Comparison of ENCODE assay signal across 20 cellular contexts in the genomic region with DNA sequence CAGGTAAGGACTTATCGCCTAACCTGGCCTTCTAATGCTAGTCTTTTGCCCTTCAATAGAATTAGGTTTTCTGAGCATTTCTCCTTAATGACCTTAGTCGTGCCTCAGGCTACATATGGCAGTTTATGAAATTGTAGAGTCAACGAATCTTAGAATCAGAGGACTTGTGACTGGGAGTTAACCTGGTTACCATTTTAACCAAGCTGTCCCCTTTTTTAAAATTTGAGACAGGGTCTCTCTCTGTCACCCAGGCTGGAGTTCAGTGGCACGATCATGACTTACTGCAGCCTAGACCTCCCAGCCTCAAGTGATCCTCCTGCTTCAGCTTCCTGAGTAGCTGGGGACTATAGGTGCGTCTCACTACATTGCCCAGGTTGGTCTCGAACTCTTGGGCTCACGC. TPM values are rescaled to one million over a fixed set of nuclear protein-coding genes. Genes with fewer than 3 reads are reported as not detected.
DNase-seq lines count a peak whose midpoint lies in the region; ATAC-seq, FAIRE-seq and TF ChIP-seq lines count a peak whose summit lies in the region.
"Had no signal": no experiment of that assay in that cellular context is flagged by ENCODE, and none has a peak within 500 bp of the region (broad histone marks: within the 10 kb centered on the region; RNA-seq: fewer than 3 reads in every experiment).

No MANE protein-coding gene starts in this region.

- no TSS peak for BruUV-seq in K562 (replicated peaks; lab: Mats Ljungman, UMichigan)

- no peak for TF ChIP-seq RAD21 in K562 (CRISPR knock-in tag; conservative IDR thresholded peaks at IDR 0.05 in 1 of 2, IDR thresholded peaks at IDR 0.05 in 1 of 2)

- H3K9me3 Mint-ChIP-seq in endodermal cell = no peaks in the 10 kb centered on the region
- H3K9me3 Mint-ChIP-seq in stimulated activated effector memory CD8-positive, alpha-beta T cell treated with anti-CD3 and anti-CD28 coated beads, Interleukin-12 subunit alpha, Interleukin-12 subunit beta, amount 100 ng/mL, for 72 hours = no peaks in the 10 kb centered on the region
- H3K9me3 Mint-ChIP-seq in activated naive CD4-positive, alpha-beta T cell treated with anti-CD3 and anti-CD28 coated beads, Interleukin-2, amount 50 U/mL, for 72 hours = no peaks in the 10 kb centered on the region

- H3K27ac ChIP-seq in K562 (ENCODE audit: extremely low read depth, low read depth, low read length) = no peak overlapping the region
- no peak overlapping the region for H3K27ac ChIP-seq in endodermal cell (ENCODE audit: low read depth, low read length)
- H3K27ac ChIP-seq in aorta (ENCODE audit: low read depth in 1 of 2, low read length in 2 of 2) = no peak overlapping the region
- H3K27ac ChIP-seq: GM23248 had no signal

- H4K20me1 ChIP-seq in K562 (replicated peaks; ENCODE audit: control insufficient read depth, insufficient read depth, low read length) = peaks cover 8% of the 10 kb centered on the region

- ATAC-seq in K562 = no peak
- ATAC-seq in stimulated activated effector memory CD8-positive, alpha-beta T cell treated with anti-CD3 and anti-CD28 coated beads, Interleukin-12 subunit alpha, Interleukin-12 subunit beta, amount 100 ng/mL, for 72 hours = no peak
- no peak for ATAC-seq in aorta (ENCODE audit: low FRiP score)
- ATAC-seq in activated naive CD4-positive, alpha-beta T cell treated with anti-CD3 and anti-CD28 coated beads, Interleukin-2, amount 50 U/mL, for 72 hours = no peak
- ATAC-seq: HCT116 had no signal

- H3K27me3 Mint-ChIP-seq in endodermal cell (ENCODE audit: insufficient read depth) = peaks cover 23% of the 10 kb centered on the region
- H3K27me3 Mint-ChIP-seq: CD4-positive, alpha-beta memory T cell had no signal

- H2AFZ ChIP-seq in K562 (ENCODE audit: low read depth, low read length) = no peak overlapping the region
- H2AFZ ChIP-seq: GM23248 had no signal

- H3K9ac ChIP-seq in K562 (ENCODE audit: insufficient read depth in 1 of 2, low read depth in 2 of 2, low read length in 2 of 2) (no peak overlapping the region), endodermal cell (ENCODE audit: extremely low read depth, low read length, poor library complexity, severe bottlenecking) (no peak overlapping the region)
- H3K9ac ChIP-seq: GM23248 had no signal

- H3K36me3 Mint-ChIP-seq in endodermal cell (ENCODE audit: low read depth) = peaks cover 2% of the 10 kb centered on the region
- H3K36me3 Mint-ChIP-seq in stimulated activated effector memory CD8-positive, alpha-beta T cell treated with anti-CD3 and anti-CD28 coated beads, Interleukin-12 subunit alpha, Interleukin-12 subunit beta, amount 100 ng/mL, for 72 hours = no peaks in the 10 kb centered on the region
- no peaks in the 10 kb centered on the region for H3K36me3 Mint-ChIP-seq in activated naive CD4-positive, alpha-beta T cell treated with anti-CD3 and anti-CD28 coated beads, Interleukin-2, amount 50 U/mL, for 72 hours
- H3K36me3 Mint-ChIP-seq: CD4-positive, alpha-beta memory T cell had no signal

- no peak for DNase-seq in K562 (ENCODE audit: extremely low read depth in 1 of 4, low spot score in 3 of 4)
- peak; percentile 26 for DNase-seq in endodermal cell
- no peak for DNase-seq in stimulated activated effector memory CD8-positive, alpha-beta T cell treated with anti-CD3 and anti-CD28 coated beads, Interleukin-12 subunit alpha, Interleukin-12 subunit beta, amount 100 ng/mL, for 72 hours (ENCODE audit: low spot score in 2 of 2)
- no peak for DNase-seq in aorta
- no peak for DNase-seq in activated naive CD4-positive, alpha-beta T cell treated with anti-CD3 and anti-CD28 coated beads, Interleukin-2, amount 50 U/mL, for 72 hours (ENCODE audit: low spot score in 2 of 2)
- no peak for DNase-seq in activated naive CD4-positive, alpha-beta T cell treated with Interleukin-2 at 50 U/mL for 16 hours
- DNase-seq: C1 segment of cervical spinal cord; Calu3; CD4-positive, alpha-beta memory T cell; COR-L47; DND-41; GM23248; H9 had no signal

- H3K9me3 ChIP-seq in K562 (replicated peaks; ENCODE audit: control insufficient read depth, insufficient read depth, low read depth, low read length) (no peaks in the 10 kb centered on the region), endodermal cell (ENCODE audit: control insufficient read depth, low read length) (no peaks in the 10 kb centered on the region), aorta (ENCODE audit: control insufficient read depth, low read length) (no peaks in the 10 kb centered on the region)

- no peaks in the 10 kb centered on the region for H3K9me1 ChIP-seq in K562 (ENCODE audit: control insufficient read depth, insufficient read depth, low read length)

- intact Hi-C loops in K562 (cut with micrococcal nuclease) = no loop called here
- intact Hi-C loops in aorta (cut with DNase I) = no loop called here

- H3K27me3 ChIP-seq in K562 (ENCODE audit: control insufficient read depth in 2 of 2, insufficient read depth in 2 of 2, low read length in 2 of 2) = peaks cover 58 to 84% of the 10 kb centered on the region in 2 experiments
- H3K27me3 ChIP-seq in endodermal cell (ENCODE audit: control insufficient read depth, insufficient read depth, low read length, poor library complexity, severe bottlenecking) = no peaks in the 10 kb centered on the region
- no peaks in the 10 kb centered on the region for H3K27me3 ChIP-seq in aorta (ENCODE audit: control insufficient read depth in 1 of 2, insufficient read depth in 2 of 2, low read length in 1 of 2)

- H3K27ac Mint-ChIP-seq in endodermal cell = no peak overlapping the region
- H3K27ac Mint-ChIP-seq in stimulated activated effector memory CD8-positive, alpha-beta T cell treated with anti-CD3 and anti-CD28 coated beads, Interleukin-12 subunit alpha, Interleukin-12 subunit beta, amount 100 ng/mL, for 72 hours = peak overlapping the region; percentile 96
- no peak overlapping the region for H3K27ac Mint-ChIP-seq in activated naive CD4-positive, alpha-beta T cell treated with anti-CD3 and anti-CD28 coated beads, Interleukin-2, amount 50 U/mL, for 72 hours
- H3K27ac Mint-ChIP-seq: H9 had no signal

- no peaks in the 10 kb centered on the region for H3K79me2 ChIP-seq in K562 (ENCODE audit: control insufficient read depth, insufficient read depth, low read length)

- FAIRE-seq in K562 (lab: Jason Lieb, UNC) = no peak
- FAIRE-seq: G401.6, GM12892 had no signal

- H3K4me3 Mint-ChIP-seq in endodermal cell = no peak overlapping the region
- no peak overlapping the region for H3K4me3 Mint-ChIP-seq in stimulated activated effector memory CD8-positive, alpha-beta T cell treated with anti-CD3 and anti-CD28 coated beads, Interleukin-12 subunit alpha, Interleukin-12 subunit beta, amount 100 ng/mL, for 72 hours
- H3K4me3 Mint-ChIP-seq: CD4-positive, alpha-beta memory T cell; H9 had no signal

- 0% methylated on average over 7 of the region's 7 CpGs for WGBS in K562 (ENCODE audit: insufficient coverage, low coverage, missing lambda C conversion rate)
- 91 to 94% methylated on average over 7 of the region's 7 CpGs for WGBS in endodermal cell (ENCODE audit: insufficient coverage in 1 of 2, insufficient read length in 1 of 2), 2 experiments
- 89 to 90% methylated on average over 7 of the region's 7 CpGs for WGBS in aorta, 2 donors

- H3K4me1 Mint-ChIP-seq in endodermal cell = peaks cover 17% of the 10 kb centered on the region
- peaks cover 35% of the 10 kb centered on the region for H3K4me1 Mint-ChIP-seq in stimulated activated effector memory CD8-positive, alpha-beta T cell treated with anti-CD3 and anti-CD28 coated beads, Interleukin-12 subunit alpha, Interleukin-12 subunit beta, amount 100 ng/mL, for 72 hours

- H3K36me3 ChIP-seq in K562 (ENCODE audit: control insufficient read depth, insufficient read depth, low read length) (no peaks in the 10 kb centered on the region), endodermal cell (ENCODE audit: control insufficient read depth, insufficient read depth, low read length) (peaks cover 4% of the 10 kb centered on the region), aorta (ENCODE audit: control insufficient read depth in 1 of 2, insufficient read depth in 2 of 2, low read length in 1 of 2) (no peaks in the 10 kb centered on the region)

- TF ChIP-seq CTCF in K562 (IDR thresholded peaks at IDR 0.05 in 2 of 3, conservative IDR thresholded peaks at IDR 0.05 in 1 of 3; ENCODE audit: insufficient read depth in 2 of 3, low read depth in 1 of 3, low read length in 3 of 3) (no peak), endodermal cell (conservative IDR thresholded peaks at IDR 0.05) (no peak)

- TF ChIP-seq POLR2A in K562 (conservative IDR thresholded peaks at IDR 0.05) = no peak

- H3K4me1 ChIP-seq in K562 (replicated peaks in 1 of 2; ENCODE audit: control insufficient read depth in 2 of 2, insufficient read depth in 2 of 2, low read length in 2 of 2) (no peaks in the 10 kb centered on the region; a peak in 1 of 5 replicates), endodermal cell (ENCODE audit: control insufficient read depth, insufficient read depth, low read length) (no peaks in the 10 kb centered on the region), aorta (ENCODE audit: control insufficient read depth in 1 of 2, insufficient read depth in 2 of 2, low read length in 2 of 2) (no peaks in the 10 kb centered on the region)

- in situ Hi-C loops in K562 (cut with MboI) = no loop called here

- H3K4me2 ChIP-seq in K562 (ENCODE audit: insufficient read depth, low read length) = no peak overlapping the region

- CTCF ChIA-PET in K562 (lab: Yijun Ruan, JAX; ENCODE audit: low intra/inter-chr PET ratio) = no interaction called here

- TF ChIP-seq EP300 in K562 (IDR thresholded peaks at IDR 0.05; ENCODE audit: low read length) = no peak

- POLR2A ChIA-PET in K562 (lab: Yijun Ruan, JAX) = interaction anchor here (0.9 kb wide), 1 partner anchor 9 kb away, joined by 3 read pairs; no protein-coding TSS in a partner anchor

- no peak overlapping the region for H3K4me3 ChIP-seq in K562
- no peak overlapping the region for H3K4me3 ChIP-seq in endodermal cell (ENCODE audit: low read length)
- H3K4me3 ChIP-seq in aorta (ENCODE audit: low read length in 2 of 2) = no peak overlapping the region
- H3K4me3 ChIP-seq: GM23248 had no signal

RNA-seq across cellular contexts. Expression of gene DMRTB1, which starts 53.5 kb away (rescaled TPM):
- total RNA-seq in K562 (2011; cell fraction: chromatin; rRNA removed; ENCODE audit: low replicate concordance) = not detected in 2 replicates
- total RNA-seq in K562 (2011; cell fraction: nucleolus; rRNA removed) = not detected in 2 replicates
- not detected in 2 replicates for total RNA-seq in K562 (2011; cell fraction: nucleoplasm; rRNA removed)
- total RNA-seq in K562 (2014; rRNA removed) (0.20 and 0.27 TPM in 2 replicates), K562 (2014; rRNA removed; fragmentation: Illumina TruSeq; extraction: Trizol) (0.13 TPM in 1 of 2 replicates, not detected in the other), K562 (2015; rRNA removed; fragmentation: Illumina TruSeq; extraction: Trizol) (0.11 TPM in 1 of 2 replicates, not detected in the other), K562 (2021) (0.11 and 0.35 TPM in 2 replicates), endodermal cell (not detected), aorta (not detected)
- polyA plus RNA-seq in K562 (2011; rRNA removed) (not detected in 2 replicates), K562 (2014; fragmentation: Illumina TruSeq; extraction: Trizol) (0.12 and 0.16 TPM in 2 replicates), K562 (2014; fragmentation: Nextera tagmentation; extraction: Ambion mirVana) (under 1 TPM; 0.06 TPM), K562 (2014; rRNA removed) (0.09 and 0.27 TPM in 2 replicates), aorta (not detected)
- 0.07 TPM in 1 of 2 replicates, not detected in the other for polyA plus RNA-seq in K562 (2011; cell fraction: cytosol; rRNA removed)
- polyA plus RNA-seq in K562 (2011; cell fraction: nucleus; rRNA removed) = not detected in 2 replicates
- 0.10 and 0.28 TPM in 2 replicates for polyA plus RNA-seq in K562 (2012)
- polyA minus RNA-seq in K562 (2011; rRNA and poly(A)+ RNA removed) = not detected in 2 replicates
- polyA minus RNA-seq in K562 (2011; cell fraction: cytosol; rRNA and poly(A)+ RNA removed) = not detected in 2 replicates
- not detected in 2 replicates for polyA minus RNA-seq in K562 (2011; cell fraction: nucleus; rRNA and poly(A)+ RNA removed)
- polyA plus RNA-seq in endodermal cell (2013, experiment 1 of 2) = not detected
- not detected for polyA plus RNA-seq in endodermal cell (2013, experiment 2 of 2)
- not detected for total RNA-seq in activated naive CD4-positive, alpha-beta T cell treated with anti-CD3 and anti-CD28 coated beads, Interleukin-2, amount 50 U/mL, for 72 hours
- total RNA-seq: A172; A673; Calu3; CD4-positive, alpha-beta memory T cell; GM23248; H4; H9 had no signal
- polyA plus RNA-seq: BJ; CD4-positive, alpha-beta memory T cell; GM23248 had no signal
